Comparison of ENCODE assay signal across 10 cellular contexts in genomic region chr1:162905759-162906158, GRCh38. TPM values are rescaled to one million over a fixed set of nuclear protein-coding genes. Genes with fewer than 3 reads are reported as not detected.
A peak's percentile ranks its signal among the peaks of the same experiment; 100 is the strongest.
DNase-seq lines count a peak whose midpoint lies in the region; ATAC-seq and TF ChIP-seq lines count a peak whose summit lies in the region.
"Had no signal": no experiment of that assay in that cellular context is flagged by ENCODE, and none has a peak within 500 bp of the region (broad histone marks: within the 10 kb centered on the region; RNA-seq: fewer than 3 reads in every experiment).

No MANE protein-coding gene starts in this region.

- ATAC-seq in omental fat pad (ENCODE audit: low FRiP score) (peak; percentile 57), HG03045 (IDR thresholded peaks at IDR 0.05; ENCODE audit: unreplicated experiment) (no peak), GM18867 (IDR thresholded peaks at IDR 0.05; ENCODE audit: unreplicated experiment) (no peak), HG02588 (IDR thresholded peaks at IDR 0.05; ENCODE audit: unreplicated experiment) (no peak)

- no peak for TF ChIP-seq CTCF in omental fat pad (IDR thresholded peaks at IDR 0.05)

- DNase-seq in DMS53 (lab: John Stamatoyannopoulos, UW) = peak; percentile 94
- peak; percentile 33 for DNase-seq in NCI-H146 (lab: John Stamatoyannopoulos, UW)
- DNase-seq in dedifferentiated amniotic fluid mesenchymal stem cell (ENCODE audit: extremely low spot score) = peak; percentile 58
- DNase-seq in omental fat pad (ENCODE audit: low spot score) = no peak
- no peak for DNase-seq in GF-D8 (lab: John Stamatoyannopoulos, UW)
- DNase-seq: activated CD4-positive, alpha-beta T cell treated with anti-CD3 and anti-CD28 coated beads, Interleukin-2, amount 50 U/mL, for 48 hours; ovary had no signal

RNA-seq across cellular contexts. Expression of gene CCDC190, which starts 44.8 kb away (rescaled TPM):
- not detected for total RNA-seq in omental fat pad
- total RNA-seq: ovary had no signal

Comparison
In these comparisons a context has a peak if more than half of its experiments do, and no peak if none do; other contexts are left out.
1. DNase-seq: peak in DMS53 (single experiment), NCI-H146 (single experiment) and dedifferentiated amniotic fluid mesenchymal stem cell (single experiment); none in omental fat pad (single experiment) and GF-D8 (single experiment).